ENCODE assay signal across 15 cellular contexts in genomic region chr1:168199056-168199455, GRCh38. TPM values are rescaled to one million over a fixed set of nuclear protein-coding genes. Genes with fewer than 3 reads are reported as not detected.
DNase-seq lines count a peak whose midpoint lies in the region; ATAC-seq lines count a peak whose summit lies in the region.
"Had no signal": no experiment of that assay in that cellular context is flagged by ENCODE, and none has a peak within 500 bp of the region (broad histone marks: within the 10 kb centered on the region; RNA-seq: fewer than 3 reads in every experiment).

No MANE protein-coding gene starts in this region.

- H3K36me3 ChIP-seq in mesodermal cell (ENCODE audit: control insufficient read depth, insufficient read depth, low read length), result peaks cover 62% of the 10 kb centered on the region

- H3K4me1 ChIP-seq in mesodermal cell (ENCODE audit: control insufficient read depth, insufficient read depth, low read length, poor library complexity, severe bottlenecking), result peaks cover 2% of the 10 kb centered on the region

- peaks cover 6 to 34% of the 10 kb centered on the region in 2 donors for H3K36me3 Mint-ChIP-seq in activated T-cell treated with anti-CD3 and anti-CD28 coated beads, Interleukin-2, amount 50 U/mL, for 72 hours (ENCODE audit: insufficient read depth in 2 of 2)
- H3K36me3 Mint-ChIP-seq in activated T-cell treated with anti-CD3 and anti-CD28 coated beads, Interleukin-2, amount 50 U/mL, for 24 hours (ENCODE audit: low read depth), result peaks cover 84% of the 10 kb centered on the region

- no peaks in the 10 kb centered on the region for H3K9me3 Mint-ChIP-seq in activated T-cell treated with anti-CD3 and anti-CD28 coated beads, Interleukin-2, amount 50 U/mL, for 72 hours
- no peaks in the 10 kb centered on the region for H3K9me3 Mint-ChIP-seq in activated T-cell treated with anti-CD3 and anti-CD28 coated beads, Interleukin-2, amount 50 U/mL, for 24 hours
- H3K9me3 Mint-ChIP-seq: CD4-positive, alpha-beta T cell; GM23338 had no signal

- peak in 1 of 2 donors; percentile 60 for ATAC-seq in activated T-cell treated with anti-CD3 and anti-CD28 coated beads, Interleukin-2, amount 50 U/mL, for 72 hours (replicated peaks in 1 of 2)
- ATAC-seq in HG03095 (IDR thresholded peaks at IDR 0.05; ENCODE audit: unreplicated experiment), result no peak
- ATAC-seq: GM12878, GM23338 had no signal

- H3K4me3 ChIP-seq in mesodermal cell (ENCODE audit: extremely low read depth, insufficient read depth, low read length, poor library complexity, severe bottlenecking), result no peak overlapping the region
- H3K4me3 ChIP-seq: GM12878, GM23338 had no signal

- H3K27ac ChIP-seq in mesodermal cell (ENCODE audit: low read depth, low read length, severe bottlenecking), result peak overlapping the region; percentile 16

- no peak overlapping the region for H3K4me3 Mint-ChIP-seq in activated T-cell treated with anti-CD3 and anti-CD28 coated beads, Interleukin-2, amount 50 U/mL, for 72 hours
- H3K4me3 Mint-ChIP-seq in activated T-cell treated with anti-CD3 and anti-CD28 coated beads, Interleukin-2, amount 50 U/mL, for 24 hours, result no peak overlapping the region
- H3K4me3 Mint-ChIP-seq: B cell; CD4-positive, alpha-beta T cell; GM23338 had no signal

- no CpG with 5 or more reads among the region's 3 CpGs for WGBS in mesodermal cell (ENCODE audit: insufficient coverage in 2 of 2), 2 experiments

- no peak for DNase-seq in activated T-cell treated with anti-CD3 and anti-CD28 coated beads, Interleukin-2, amount 50 U/mL, for 72 hours
- no peak for DNase-seq in activated T-cell treated with anti-CD3 and anti-CD28 coated beads, Interleukin-2, amount 50 U/mL, for 24 hours
- peak; percentile 31 for DNase-seq in LHCN-M2 (ENCODE audit: low read depth)
- DNase-seq in NCI-H1048 (lab: John Stamatoyannopoulos, UW), result no peak
- no peak for DNase-seq in NCI-H2081 (lab: John Stamatoyannopoulos, UW)
- DNase-seq: C1 segment of cervical spinal cord; Calu3; CD4-positive, alpha-beta T cell; DMS79; H7 had no signal

- peaks cover 8% of the 10 kb centered on the region for H3K4me1 Mint-ChIP-seq in activated T-cell treated with anti-CD3 and anti-CD28 coated beads, Interleukin-2, amount 50 U/mL, for 72 hours (ENCODE audit: low read depth)
- H3K4me1 Mint-ChIP-seq in activated T-cell treated with anti-CD3 and anti-CD28 coated beads, Interleukin-2, amount 50 U/mL, for 24 hours (ENCODE audit: low read depth), result peaks cover 6% of the 10 kb centered on the region
- H3K4me1 Mint-ChIP-seq: B cell had no signal

- H3K27ac Mint-ChIP-seq in activated T-cell treated with anti-CD3 and anti-CD28 coated beads, Interleukin-2, amount 50 U/mL, for 72 hours, result peak overlapping the region; percentile 60
- no peak overlapping the region for H3K27ac Mint-ChIP-seq in activated T-cell treated with anti-CD3 and anti-CD28 coated beads, Interleukin-2, amount 50 U/mL, for 24 hours
- H3K27ac Mint-ChIP-seq: B cell; CD4-positive, alpha-beta T cell; GM23338 had no signal

- no peaks in the 10 kb centered on the region for H3K9me3 ChIP-seq in mesodermal cell (ENCODE audit: control insufficient read depth, low read length)

- H3K27me3 Mint-ChIP-seq in activated T-cell treated with anti-CD3 and anti-CD28 coated beads, Interleukin-2, amount 50 U/mL, for 72 hours (ENCODE audit: low read depth), result no peaks in the 10 kb centered on the region
- no peaks in the 10 kb centered on the region for H3K27me3 Mint-ChIP-seq in activated T-cell treated with anti-CD3 and anti-CD28 coated beads, Interleukin-2, amount 50 U/mL, for 24 hours
- H3K27me3 Mint-ChIP-seq: B cell; CD4-positive, alpha-beta T cell had no signal

RNA-seq across cellular contexts. Expression of gene TIPRL, which starts 20.3 kb away (rescaled TPM):
- 10 to 100 TPM; 67.5 to 68.3 TPM for total RNA-seq in activated T-cell treated with anti-CD3 and anti-CD28 coated beads, Interleukin-2, amount 50 U/mL, for 72 hours
- total RNA-seq in LHCN-M2 (2014; rRNA removed), result 28.8 and 36.1 TPM in 2 replicates
- 22.1 TPM for polyA plus RNA-seq in LHCN-M2 (2012)
- 38.4 TPM for polyA plus RNA-seq in mesodermal cell (2013, experiment 1 of 2)
- 38.4 TPM for polyA plus RNA-seq in mesodermal cell (2013, experiment 2 of 2)

RNA-seq across cellular contexts. Expression of gene SFT2D2, which starts 26.7 kb away (rescaled TPM):
- total RNA-seq in activated T-cell treated with anti-CD3 and anti-CD28 coated beads, Interleukin-2, amount 50 U/mL, for 72 hours, result 10 to 100 TPM; 62.7 to 66.9 TPM
- 31.1 and 37.4 TPM in 2 replicates for total RNA-seq in LHCN-M2 (2014; rRNA removed)
- polyA plus RNA-seq in LHCN-M2 (2012), result 9.4 TPM
- polyA plus RNA-seq in mesodermal cell (2013, experiment 1 of 2), result 11.1 TPM
- 9.1 TPM for polyA plus RNA-seq in mesodermal cell (2013, experiment 2 of 2)
